7 cellular contexts compared by ENCODE assay signal in genomic region chr4:15003441-15003890, GRCh38. TPM values are rescaled to one million over a fixed set of nuclear protein-coding genes. Genes with fewer than 3 reads are reported as not detected.
DNase-seq lines count a peak whose midpoint lies in the region; ATAC-seq and TF ChIP-seq lines count a peak whose summit lies in the region.

No MANE protein-coding gene starts in this region.

- ATAC-seq in GM18511 (IDR thresholded peaks at IDR 0.05; ENCODE audit: unreplicated experiment) (peak; percentile 16), HG02763 (IDR thresholded peaks at IDR 0.05; ENCODE audit: unreplicated experiment) (peak; percentile 10)

- CTCF ChIA-PET in RWPE1 (lab: Yijun Ruan, JAX): interaction anchor here (0.9 kb wide), 1 partner anchor 254 kb away, joined by 4 read pairs; no protein-coding TSS in a partner anchor

- H3K4me1 ChIP-seq in iPS-15b (ENCODE audit: control insufficient read depth, insufficient read depth, low read length): peaks cover 10% of the 10 kb centered on the region
- H3K4me1 ChIP-seq in spleen: peaks cover 0 to 47% (median 39%) of the 10 kb centered on the region in 6 donors

- peak; percentile 6 for DNase-seq in RWPE1 (ENCODE audit: low spot score)
- peak in 40 of 58 donors; percentile 1 to 78 (median 40) for DNase-seq in anterior cingulate cortex (lab: John Stamatoyannopoulos, UW)
- peak; percentile 95 for DNase-seq in spleen
- DNase-seq in putamen (ENCODE audit: low spot score): no peak

- H3K27me3 ChIP-seq in iPS-15b (ENCODE audit: control insufficient read depth, insufficient read depth, low read length) (peaks cover 19% of the 10 kb centered on the region), spleen (replicated peaks in 1 of 7) (no peaks in the 10 kb centered on the region)

- TF ChIP-seq CTCF in RWPE1 (conservative IDR thresholded peaks at IDR 0.05; ENCODE audit: low read depth) (no peak), spleen (IDR thresholded peaks at IDR 0.05 in 8 of 11, conservative IDR thresholded peaks at IDR 0.05 in 3 of 11) (peak in 1 of 11 experiments; percentile 10)

- H3K4me3 ChIP-seq in iPS-15b (ENCODE audit: low read depth, low read length): peak overlapping the region; percentile 82
- H3K4me3 ChIP-seq in spleen: peak overlapping the region; percentile 68 to 96 (median 86)

- POLR2A ChIA-PET in RWPE1 (lab: Yijun Ruan, JAX; ENCODE audit: low non-redundant PET): no interaction called here

- no peak for TF ChIP-seq POLR2A in spleen (IDR thresholded peaks at IDR 0.05)

- intact Hi-C loops in spleen (cut with DNase I; ENCODE audit: low total_unique reads): loop anchor here (10.0 kb wide), 1 partner anchor 651 kb away; the partner anchor contains the start of gene FBXL5

- H3K27ac ChIP-seq in RWPE1: peak overlapping the region; percentile 99
- peak overlapping the region; percentile 95 to 100 (median 100) for H3K27ac ChIP-seq in spleen

- H3K9ac ChIP-seq in iPS-15b (ENCODE audit: low read depth, low read length): no peak overlapping the region

- H3K36me3 ChIP-seq in iPS-15b (ENCODE audit: control insufficient read depth, insufficient read depth, low read length) (no peaks in the 10 kb centered on the region), spleen (peaks cover 0 to 13% (median 0%) of the 10 kb centered on the region in 6 donors)

- 0 to 1% (median 0%) methylated on average over 10 to 58 of the region's 58 CpGs; no CpG with 5 or more reads in 1 of the 5 donors for WGBS in spleen, 5 donors

- H3K9me3 ChIP-seq in iPS-15b (ENCODE audit: control insufficient read depth, insufficient read depth, low read length) (no peaks in the 10 kb centered on the region), spleen (no peaks in the 10 kb centered on the region)

RNA-seq across cellular contexts. Expression of gene CPEB2, which starts 1.2 kb away (rescaled TPM):
- 10 to 100 TPM; 15.3 to 21.8 (median 17.9) TPM for total RNA-seq in spleen
- polyA plus RNA-seq in spleen: 1 to 10 TPM; 3.2 to 4.1 (median 3.2) TPM
